Comparison of ENCODE assay signal across 1 cellular context in the genomic region with DNA sequence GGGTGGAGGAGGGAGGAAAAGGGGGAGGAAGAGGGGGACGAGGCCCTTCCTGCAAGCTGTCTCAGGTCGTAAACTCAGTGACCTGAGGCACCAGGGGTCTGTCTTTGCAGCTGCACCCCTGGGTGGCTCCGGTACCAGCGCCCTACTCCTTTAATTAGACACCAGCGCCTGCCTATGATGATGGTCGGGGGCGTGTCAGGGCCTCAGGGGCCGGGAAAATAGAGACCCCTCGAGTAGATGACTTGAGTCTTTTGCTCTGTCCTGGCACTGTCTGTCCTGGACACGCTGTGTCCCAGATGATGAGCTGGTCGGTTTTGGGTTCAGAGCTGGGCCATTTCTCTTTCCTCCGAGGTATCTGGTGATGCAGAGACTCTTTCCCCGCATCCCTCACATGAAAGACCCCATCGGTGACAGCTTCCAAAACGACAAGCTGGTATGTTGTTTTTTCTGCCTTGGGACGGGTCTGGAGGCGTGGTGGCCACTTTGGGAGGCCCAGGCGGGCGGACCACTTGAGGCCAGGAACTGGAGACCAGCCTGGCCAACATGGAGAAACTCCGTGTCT.
TF ChIP-seq lines count a peak whose summit lies in the region.

No MANE protein-coding gene starts in this region.

TF ChIP-seq in GM12878, 131 proteins besides CTCF, POLR2A, EP300 and RAD21:
- peak; percentile 46; the same call in 1 of the 2 replicates for TF ChIP-seq POLR2AphosphoS5 (IDR thresholded peaks at IDR 0.05; ENCODE audit: low read length)
- TF ChIP-seq CREB1 (IDR thresholded peaks at IDR 0.05; ENCODE audit: low read depth): 0 out of 2 replicates have a peak, but pooled peaks have one; percentile 6
- peak; percentile 51; the same call in 1 of the 3 replicates for TF ChIP-seq POU2F2 (IDR thresholded peaks at IDR 0.05; ENCODE audit: borderline replicate concordance, low read depth, low read length)
- TF ChIP-seq, protein P1, sequence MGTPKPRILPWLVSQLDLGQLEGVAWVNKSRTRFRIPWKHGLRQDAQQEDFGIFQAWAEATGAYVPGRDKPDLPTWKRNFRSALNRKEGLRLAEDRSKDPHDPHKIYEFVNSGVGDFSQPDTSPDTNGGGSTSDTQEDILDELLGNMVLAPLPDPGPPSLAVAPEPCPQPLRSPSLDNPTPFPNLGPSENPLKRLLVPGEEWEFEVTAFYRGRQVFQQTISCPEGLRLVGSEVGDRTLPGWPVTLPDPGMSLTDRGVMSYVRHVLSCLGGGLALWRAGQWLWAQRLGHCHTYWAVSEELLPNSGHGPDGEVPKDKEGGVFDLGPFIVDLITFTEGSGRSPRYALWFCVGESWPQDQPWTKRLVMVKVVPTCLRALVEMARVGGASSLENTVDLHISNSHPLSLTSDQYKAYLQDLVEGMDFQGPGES (IDR thresholded peaks at IDR 0.05): no peak
